Comparison of ENCODE assay signal across 8 cellular contexts in the genomic region with DNA sequence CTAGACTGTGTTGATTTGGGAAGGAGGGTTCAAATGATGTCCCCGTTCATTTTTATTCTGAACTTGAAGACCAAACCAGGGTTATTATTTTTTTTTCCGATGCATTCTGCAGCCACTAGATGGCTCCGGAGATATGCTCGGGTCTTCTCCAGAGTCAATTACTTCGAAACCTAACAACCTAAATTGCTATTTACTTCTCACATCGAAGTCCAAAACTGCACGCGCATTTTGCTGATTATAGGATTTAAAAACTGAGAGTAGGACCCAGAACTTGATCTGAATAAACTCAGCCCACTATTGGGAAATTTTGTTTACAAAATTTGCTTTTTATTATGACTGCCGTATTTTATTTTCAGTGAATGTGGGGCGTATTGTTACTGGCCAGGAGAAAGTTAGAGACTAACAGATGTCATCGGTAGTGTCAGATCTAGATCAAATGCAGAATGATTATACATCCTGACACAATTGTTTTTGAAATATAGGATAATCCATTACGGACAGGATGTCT.
DNase-seq lines count a peak whose midpoint lies in the region; ATAC-seq lines count a peak whose summit lies in the region.

No MANE protein-coding gene starts in this region.

- peak overlapping the region; percentile 46 for H3K27ac ChIP-seq in ACC112 (ENCODE audit: low read depth, low read length)
- H3K27ac ChIP-seq in iPS-20b (ENCODE audit: low read length) = no peak overlapping the region
- no peak overlapping the region for H3K27ac ChIP-seq in subcutaneous abdominal adipose tissue (ENCODE audit: low read depth, low read length)

- H3K4me1 ChIP-seq in ACC112 (ENCODE audit: control insufficient read depth, insufficient read depth, low read length, unreplicated experiment) (no peaks in the 10 kb centered on the region), adipocyte (ENCODE audit: control insufficient read depth, insufficient read depth, low read length) (peaks cover 6% of the 10 kb centered on the region), iPS-20b (ENCODE audit: insufficient read depth, low read length) (peaks cover 17% of the 10 kb centered on the region; the same call in 1 of the 2 replicates), subcutaneous abdominal adipose tissue (ENCODE audit: control insufficient read depth in 5 of 5, insufficient read depth in 5 of 5, low read length in 5 of 5) (peaks cover 0 to 4% (median 0%) of the 10 kb centered on the region in 5 donors)

- peak overlapping the region; percentile 77 for H3K4me3 ChIP-seq in ACC112 (ENCODE audit: low read depth, low read length)
- H3K4me3 ChIP-seq in adipocyte (ENCODE audit: low read length) = peak overlapping the region; percentile 79
- peak overlapping the region; percentile 51 for H3K4me3 ChIP-seq in iPS-20b (ENCODE audit: low read length)
- peak overlapping the region; percentile 15 to 61 (median 26) for H3K4me3 ChIP-seq in subcutaneous abdominal adipose tissue (ENCODE audit: low read depth in 1 of 5, low read length in 5 of 5)

- peak overlapping the region; percentile 77 for H2AFZ ChIP-seq in ACC112 (ENCODE audit: low read length, unreplicated experiment)

- no peaks in the 10 kb centered on the region for H3K36me3 ChIP-seq in ACC112 (ENCODE audit: insufficient read depth, low read length)
- H3K36me3 ChIP-seq in adipocyte (ENCODE audit: control insufficient read depth, insufficient read depth, low read length, severe bottlenecking) = no peaks in the 10 kb centered on the region
- H3K36me3 ChIP-seq in iPS-20b (ENCODE audit: insufficient read depth, low read depth, low read length) = no peaks in the 10 kb centered on the region
- no peaks in the 10 kb centered on the region for H3K36me3 ChIP-seq in subcutaneous abdominal adipose tissue (ENCODE audit: control insufficient read depth in 5 of 5, insufficient read depth in 5 of 5, low read length in 5 of 5)

- no peaks in the 10 kb centered on the region for H3K9me3 ChIP-seq in adipocyte (ENCODE audit: control insufficient read depth, low read length)
- no peaks in the 10 kb centered on the region for H3K9me3 ChIP-seq in iPS-20b (ENCODE audit: insufficient read depth, low read depth, low read length)
- H3K9me3 ChIP-seq in subcutaneous abdominal adipose tissue (ENCODE audit: control insufficient read depth in 5 of 5, low read length in 5 of 5) = no peaks in the 10 kb centered on the region

- H3K27me3 ChIP-seq in ACC112 (ENCODE audit: insufficient read depth, low read length) = no peaks in the 10 kb centered on the region
- no peaks in the 10 kb centered on the region for H3K27me3 ChIP-seq in adipocyte (replicated peaks; ENCODE audit: control insufficient read depth, insufficient read depth, low read length)
- H3K27me3 ChIP-seq in iPS-20b (ENCODE audit: insufficient read depth, low read length) = no peaks in the 10 kb centered on the region
- H3K27me3 ChIP-seq in subcutaneous abdominal adipose tissue (ENCODE audit: control insufficient read depth in 5 of 5, insufficient read depth in 4 of 5, low read length in 5 of 5) = no peaks in the 10 kb centered on the region

- no peak for ATAC-seq in HG02938 (IDR thresholded peaks at IDR 0.05; ENCODE audit: unreplicated experiment)

- no peaks in the 10 kb centered on the region for H3K79me2 ChIP-seq in ACC112 (ENCODE audit: control insufficient read depth, insufficient read depth, low read length, unreplicated experiment)

- DNase-seq in GDM1 (lab: John Stamatoyannopoulos, UW) (peak; percentile 4), NCI-H1436 treated with DMSO at 0.1 percent for 48 hours (lab: John Stamatoyannopoulos, UW) (peak; percentile 33), adipocyte (ENCODE audit: low read depth) (peak; percentile 83), epidermal melanocyte (ENCODE audit: insufficient read length, low spot score) (no peak)

- peak overlapping the region; percentile 75 for H3K9ac ChIP-seq in adipocyte (ENCODE audit: low read length)
- peak overlapping the region; percentile 33; the same call in 1 of the 2 replicates for H3K9ac ChIP-seq in iPS-20b (ENCODE audit: low read depth, low read length)
- H3K9ac ChIP-seq in subcutaneous abdominal adipose tissue (ENCODE audit: low read length in 5 of 5) = peak overlapping the region in 1 of 5 donors; percentile 6

Comparison
In these comparisons a context has a peak if more than half of its experiments do, and no peak if none do; other contexts are left out.
1. H3K4me3 ChIP-seq: peak in every context shown above with its lines; median percentile 79 in adipocyte; 77 in ACC112; 51 in iPS-20b; 26 in subcutaneous abdominal adipose tissue.